25 cellular contexts compared by ENCODE assay signal in the genomic region with DNA sequence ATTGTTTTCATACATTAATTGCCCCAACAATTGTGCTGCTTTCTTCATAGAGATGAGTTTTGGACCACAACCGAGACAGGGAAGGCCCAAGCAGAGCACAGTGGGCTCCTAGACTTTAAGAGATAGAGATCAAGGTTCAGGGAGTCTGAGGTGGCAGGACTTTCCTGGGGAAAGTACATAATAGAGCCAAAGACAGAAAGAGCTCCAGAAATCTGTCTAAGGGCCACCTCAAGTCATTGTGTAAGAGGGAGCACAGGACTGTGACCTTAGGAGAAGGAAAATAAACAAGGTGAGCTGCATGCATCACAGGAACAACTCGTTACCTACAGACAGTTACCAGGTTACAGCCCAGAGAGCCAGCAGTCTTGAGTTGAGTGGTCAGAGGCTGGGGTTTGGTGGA. TPM values are rescaled to one million over a fixed set of nuclear protein-coding genes. Genes with fewer than 3 reads are reported as not detected.
A peak's percentile ranks its signal among the peaks of the same experiment; 100 is the strongest.
DNase-seq lines count a peak whose midpoint lies in the region; ATAC-seq lines count a peak whose summit lies in the region.
"Had no signal": no experiment of that assay in that cellular context is flagged by ENCODE, and none has a peak within 500 bp of the region (broad histone marks: within the 10 kb centered on the region; RNA-seq: fewer than 3 reads in every experiment).

No MANE protein-coding gene starts in this region.

- peaks cover 44% of the 10 kb centered on the region for H3K4me1 Mint-ChIP-seq in activated naive CD4-positive, alpha-beta T cell treated with anti-CD3 and anti-CD28 coated beads for 36 hours (ENCODE audit: low read depth)
- peaks cover 54% of the 10 kb centered on the region for H3K4me1 Mint-ChIP-seq in activated naive CD8-positive, alpha-beta T cell treated with anti-CD3 and anti-CD28 coated beads, Interleukin-2, amount 50 U/mL, for 24 hours

- no peak for DNase-seq in activated naive CD4-positive, alpha-beta T cell treated with anti-CD3 and anti-CD28 coated beads for 36 hours
- DNase-seq in activated naive CD4-positive, alpha-beta T cell (lab: John Stamatoyannopoulos, UW): no peak
- DNase-seq in activated naive CD8-positive, alpha-beta T cell treated with anti-CD3 and anti-CD28 coated beads, Interleukin-2, amount 50 U/mL, for 24 hours: no peak
- no peak for DNase-seq in stimulated activated CD8-positive, alpha-beta memory T cell treated with anti-CD3 and anti-CD28 coated beads, Interleukin-4, amount 100 ng/mL, for 48 hours
- DNase-seq in dedifferentiated amniotic fluid mesenchymal stem cell (ENCODE audit: extremely low spot score): no peak
- DNase-seq: ACHN; anterior cingulate cortex; Calu3; dermis blood vessel endothelial cell; glutamatergic neuron; KBM-7; kidney glomerular epithelial cell; MM.1S; NCI-H1436 treated with DMSO at 0.1 percent for 48 hours; NCI-H524 treated with DMSO at 0.1 percent for 48 hours; stimulated activated CD4-positive, alpha-beta T cell treated with anti-CD3 and anti-CD28 coated beads, Interleukin-2, amount 100 ng/mL, for 48 hours; upper lobe of left lung had no signal

- peak; percentile 37 for ATAC-seq in HG03045 (IDR thresholded peaks at IDR 0.05; ENCODE audit: unreplicated experiment)
- peak; percentile 44 for ATAC-seq in activated naive CD8-positive, alpha-beta T cell treated with anti-CD3 and anti-CD28 coated beads, Interleukin-2, amount 50 U/mL, for 24 hours
- ATAC-seq in GM18909 (IDR thresholded peaks at IDR 0.05; ENCODE audit: poor library complexity, unreplicated experiment): no peak
- ATAC-seq in GM21619 (IDR thresholded peaks at IDR 0.05; ENCODE audit: unreplicated experiment): no peak

- intact Hi-C loops in activated naive CD4-positive, alpha-beta T cell treated with anti-CD3 and anti-CD28 coated beads for 36 hours (cut with micrococcal nuclease): loop anchor here (1.0 to 2.0 kb wide), 8 partner anchors 23 to 490 kb away; a partner anchor contains a TSS

- H3K9me3 Mint-ChIP-seq in activated naive CD4-positive, alpha-beta T cell treated with anti-CD3 and anti-CD28 coated beads for 36 hours: no peaks in the 10 kb centered on the region
- no peaks in the 10 kb centered on the region for H3K9me3 Mint-ChIP-seq in activated naive CD8-positive, alpha-beta T cell treated with anti-CD3 and anti-CD28 coated beads, Interleukin-2, amount 50 U/mL, for 24 hours

- CTCF ChIA-PET in activated naive CD4-positive, alpha-beta T cell treated with anti-CD3 and anti-CD28 coated beads for 36 hours (lab: Charles Lee): interaction anchor here (0.7 to 1.6 kb wide), 3 partner anchors 8 to 315 kb away, joined by 3 to 4 read pairs (median 3); no protein-coding TSS in a partner anchor

- H3K27ac Mint-ChIP-seq in activated naive CD4-positive, alpha-beta T cell treated with anti-CD3 and anti-CD28 coated beads for 36 hours: peak overlapping the region; percentile 52
- peak overlapping the region; percentile 90 for H3K27ac Mint-ChIP-seq in activated naive CD8-positive, alpha-beta T cell treated with anti-CD3 and anti-CD28 coated beads, Interleukin-2, amount 50 U/mL, for 24 hours

- no peak overlapping the region for H3K4me3 Mint-ChIP-seq in activated naive CD4-positive, alpha-beta T cell treated with anti-CD3 and anti-CD28 coated beads for 36 hours
- H3K4me3 Mint-ChIP-seq in activated naive CD8-positive, alpha-beta T cell treated with anti-CD3 and anti-CD28 coated beads, Interleukin-2, amount 50 U/mL, for 24 hours: peak overlapping the region; percentile 43

- no peaks in the 10 kb centered on the region for H3K36me3 Mint-ChIP-seq in activated naive CD4-positive, alpha-beta T cell treated with anti-CD3 and anti-CD28 coated beads for 36 hours (ENCODE audit: low read depth)
- no peaks in the 10 kb centered on the region for H3K36me3 Mint-ChIP-seq in activated naive CD8-positive, alpha-beta T cell treated with anti-CD3 and anti-CD28 coated beads, Interleukin-2, amount 50 U/mL, for 24 hours (ENCODE audit: low read depth)

- peaks cover 2% of the 10 kb centered on the region for H3K27me3 Mint-ChIP-seq in activated naive CD4-positive, alpha-beta T cell treated with anti-CD3 and anti-CD28 coated beads for 36 hours (ENCODE audit: low read depth)
- H3K27me3 Mint-ChIP-seq in activated naive CD8-positive, alpha-beta T cell treated with anti-CD3 and anti-CD28 coated beads, Interleukin-2, amount 50 U/mL, for 24 hours: peaks cover 3% of the 10 kb centered on the region

RNA-seq across cellular contexts. Expression of a gene that starts 41.3 kb away (rescaled TPM):
- 1 to 10 TPM in 1 of 2 experiments, under 1 TPM in 1; 0.36 to 1.8 TPM for total RNA-seq in activated naive CD4-positive, alpha-beta T cell treated with anti-CD3 and anti-CD28 coated beads for 36 hours
- total RNA-seq: cardiac muscle cell, dermis blood vessel endothelial cell, endothelial cell of umbilical vein, lung microvascular endothelial cell, renal cortical epithelial cell, smooth muscle cell had no signal

Comparison
In these comparisons a context has a peak if more than half of its experiments do, and no peak if none do; other contexts are left out.
1. ATAC-seq: peak in HG03045 (single experiment) and activated naive CD8-positive, alpha-beta T cell treated with anti-CD3 and anti-CD28 coated beads, Interleukin-2, amount 50 U/mL, for 24 hours (single experiment); none in GM18909 (single experiment) and GM21619 (single experiment).